ENCODE assay signal across 21 cellular contexts in genomic region chr19:49646586-49646985, GRCh38. TPM values are rescaled to one million over a fixed set of nuclear protein-coding genes. Genes with fewer than 3 reads are reported as not detected.
DNase-seq lines count a peak whose midpoint lies in the region; TF ChIP-seq lines count a peak whose summit lies in the region.
"Had no signal": no experiment of that assay in that cellular context is flagged by ENCODE, and none has a peak within 500 bp of the region (broad histone marks: within the 10 kb centered on the region; RNA-seq: fewer than 3 reads in every experiment).

No MANE protein-coding gene starts in this region.

- POLR2A ChIA-PET in RWPE1 (lab: Yijun Ruan, JAX; ENCODE audit: low non-redundant PET): no interaction called here

- H3K9ac ChIP-seq in BLaER1 treated with 17β-estradiol and CSF1 and Interleukin-3, amounts not matched to agents 10 nM and 100 nM: peak overlapping the region in 6 of 11 experiments; percentile 19 to 100 (median 25); a peak in 4 of 22 replicates
- H3K9ac ChIP-seq: BLaER1 had no signal

- peaks cover 25 to 28% (median 26%) of the 10 kb centered on the region in 10 experiments for H3K4me1 ChIP-seq in BLaER1 treated with 17β-estradiol and CSF1 and Interleukin-3, amounts not matched to agents 10 nM and 100 nM

- H3K27ac Mint-ChIP-seq in nephron (peak overlapping the region in 2 of 3 experiments; percentile 37 to 56), progenitor cell of endocrine pancreas (peak overlapping the region; percentile 74)
- no peak overlapping the region for H3K27ac Mint-ChIP-seq in activated naive CD8-positive, alpha-beta T cell treated with anti-CD3 and anti-CD28 coated beads for 36 hours

- CTCF ChIA-PET in RWPE1 (lab: Yijun Ruan, JAX): interaction anchor here (0.7 kb wide), 1 partner anchor 26 kb away, joined by 4 read pairs; no protein-coding TSS in a partner anchor

- H3K36me3 ChIP-seq in BLaER1 treated with 17β-estradiol and CSF1 and Interleukin-3, amounts not matched to agents 10 nM and 100 nM: peaks cover 64 to 74% (median 72%) of the 10 kb centered on the region in 11 experiments

- H3K4me3 ChIP-seq in BLaER1 treated with 17β-estradiol and CSF1 and Interleukin-3, amounts not matched to agents 10 nM and 100 nM: no peak overlapping the region
- H3K4me3 ChIP-seq: BLaER1, GM12878, MG63, PC-9, SJSA1 had no signal

- H3K27me3 ChIP-seq in BLaER1 treated with 17β-estradiol and CSF1 and Interleukin-3, amounts not matched to agents 10 nM and 100 nM: no peaks in the 10 kb centered on the region
- H3K27me3 ChIP-seq: BLaER1, MG63, SJSA1 had no signal

- no peak overlapping the region for H3K4me2 ChIP-seq in BLaER1 treated with 17β-estradiol and CSF1 and Interleukin-3, amounts not matched to agents 10 nM and 100 nM
- H3K4me2 ChIP-seq: BLaER1, PC-9 had no signal

- H4K20me1 ChIP-seq in BLaER1 treated with 17β-estradiol and CSF1 and Interleukin-3, amounts not matched to agents 10 nM and 100 nM: peaks cover 22 to 78% (median 65%) of the 10 kb centered on the region in 11 experiments; a peak in 20 of 22 replicates

- H3K4me1 Mint-ChIP-seq in nephron (peaks cover 30% of the 10 kb centered on the region), progenitor cell of endocrine pancreas (ENCODE audit: low read depth) (peaks cover 18% of the 10 kb centered on the region)
- peaks cover 20% of the 10 kb centered on the region for H3K4me1 Mint-ChIP-seq in activated naive CD8-positive, alpha-beta T cell treated with anti-CD3 and anti-CD28 coated beads for 36 hours

- no peaks in the 10 kb centered on the region for H3K9me3 ChIP-seq in BLaER1 treated with 17β-estradiol and CSF1 and Interleukin-3, amounts not matched to agents 10 nM and 100 nM (replicated peaks in 1 of 11)
- H3K9me3 ChIP-seq: BLaER1, MG63, SJSA1 had no signal

- H3K4me3 Mint-ChIP-seq in nephron (peak overlapping the region in 2 of 3 experiments; percentile 29 to 65), progenitor cell of endocrine pancreas (ENCODE audit: low read depth) (no peak overlapping the region)
- no peak overlapping the region for H3K4me3 Mint-ChIP-seq in activated naive CD8-positive, alpha-beta T cell treated with anti-CD3 and anti-CD28 coated beads for 36 hours
- H3K4me3 Mint-ChIP-seq: CD4-positive, alpha-beta T cell had no signal

- H3K27me3 Mint-ChIP-seq in nephron (ENCODE audit: low read depth) (no peaks in the 10 kb centered on the region), progenitor cell of endocrine pancreas (no peaks in the 10 kb centered on the region)
- no peaks in the 10 kb centered on the region for H3K27me3 Mint-ChIP-seq in activated naive CD8-positive, alpha-beta T cell treated with anti-CD3 and anti-CD28 coated beads for 36 hours
- H3K27me3 Mint-ChIP-seq: CD4-positive, alpha-beta T cell had no signal

- DNase-seq in RWPE1 (ENCODE audit: low spot score) (no peak), progenitor cell of endocrine pancreas (ENCODE audit: low spot score, unreplicated experiment) (no peak), GF-D8 (lab: John Stamatoyannopoulos, UW) (no peak), LoVo (ENCODE audit: low spot score) (no peak)
- DNase-seq in activated naive CD8-positive, alpha-beta T cell treated with anti-CD3 and anti-CD28 coated beads for 36 hours: no peak
- DNase-seq: CD4-positive, alpha-beta T cell; COR-L47; KBM-7; MG63; NCI-H1105 treated with DMSO at 0.1 percent for 48 hours; NCI-H146; NCI-H2029; NCI-H446 treated with DMSO at 0.1 percent for 48 hours; NCI-H526; PC-9; Right ventricle myocardium superior had no signal

- no peaks in the 10 kb centered on the region for H3K9me3 Mint-ChIP-seq in nephron
- H3K9me3 Mint-ChIP-seq in progenitor cell of endocrine pancreas (ENCODE audit: low read depth): no peaks in the 10 kb centered on the region
- H3K9me3 Mint-ChIP-seq in activated naive CD8-positive, alpha-beta T cell treated with anti-CD3 and anti-CD28 coated beads for 36 hours: no peaks in the 10 kb centered on the region
- H3K9me3 Mint-ChIP-seq: CD4-positive, alpha-beta T cell had no signal

- no peak overlapping the region for H3K27ac ChIP-seq in BLaER1 treated with 17β-estradiol and CSF1 and Interleukin-3, amounts not matched to agents 10 nM and 100 nM
- peak overlapping the region; percentile 31; the same call in 1 of the 2 replicates for H3K27ac ChIP-seq in RWPE1
- H3K27ac ChIP-seq: BLaER1, PC-9, SJSA1 had no signal

- no peak for TF ChIP-seq CTCF in RWPE1 (conservative IDR thresholded peaks at IDR 0.05; ENCODE audit: low read depth)
- TF ChIP-seq CTCF in nephron (IDR thresholded peaks at IDR 0.05; ENCODE audit: unreplicated experiment in 3 of 3): no peak
- TF ChIP-seq CTCF in progenitor cell of endocrine pancreas (IDR thresholded peaks at IDR 0.05; ENCODE audit: unreplicated experiment): no peak

- H3K36me3 Mint-ChIP-seq in nephron (ENCODE audit: low read depth) (peaks cover 35% of the 10 kb centered on the region), progenitor cell of endocrine pancreas (ENCODE audit: insufficient read depth) (peaks cover 6% of the 10 kb centered on the region)
- peaks cover 16% of the 10 kb centered on the region for H3K36me3 Mint-ChIP-seq in activated naive CD8-positive, alpha-beta T cell treated with anti-CD3 and anti-CD28 coated beads for 36 hours

RNA-seq across cellular contexts. Expression of gene SCAF1, which starts 4.6 kb away (rescaled TPM):
- 83.2 and 90.7 TPM in 2 replicates for total RNA-seq in progenitor cell of endocrine pancreas
- total RNA-seq in activated naive CD8-positive, alpha-beta T cell treated with anti-CD3 and anti-CD28 coated beads for 36 hours: 10 to 100 TPM; 58.9 to 62.2 TPM

RNA-seq across cellular contexts. Expression of gene RRAS, which starts 6.6 kb away (rescaled TPM):
- 2.6 and 3.9 TPM in 2 replicates for total RNA-seq in progenitor cell of endocrine pancreas
- 1 to 10 TPM; 4.4 to 5.0 TPM for total RNA-seq in activated naive CD8-positive, alpha-beta T cell treated with anti-CD3 and anti-CD28 coated beads for 36 hours

RNA-seq across cellular contexts. Expression of gene IRF3, which starts 19.1 kb away (rescaled TPM):
- total RNA-seq in progenitor cell of endocrine pancreas: 103 and 110 TPM in 2 replicates
- total RNA-seq in activated naive CD8-positive, alpha-beta T cell treated with anti-CD3 and anti-CD28 coated beads for 36 hours: 100 to 1,000 TPM in 1 of 2 experiments, 10 to 100 TPM in 1; 94.5 to 105 TPM

RNA-seq across cellular contexts. Expression of gene BCL2L12, which starts 19.1 kb away (rescaled TPM):
- total RNA-seq in progenitor cell of endocrine pancreas: 58.5 and 59.0 TPM in 2 replicates
- 10 to 100 TPM; 74.1 to 81.9 TPM for total RNA-seq in activated naive CD8-positive, alpha-beta T cell treated with anti-CD3 and anti-CD28 coated beads for 36 hours

RNA-seq across cellular contexts. Expression of gene PRMT1, which starts 30.5 kb away (rescaled TPM):
- 299 and 306 TPM in 2 replicates for total RNA-seq in progenitor cell of endocrine pancreas
- 100 to 1,000 TPM; 538 to 547 TPM for total RNA-seq in activated naive CD8-positive, alpha-beta T cell treated with anti-CD3 and anti-CD28 coated beads for 36 hours

Comparison
In these comparisons a context has a peak if more than half of its experiments do, and no peak if none do; other contexts are left out.
1. H3K4me3 Mint-ChIP-seq: peak in nephron (2 of 3); none in progenitor cell of endocrine pancreas (single experiment) and activated naive CD8-positive, alpha-beta T cell treated with anti-CD3 and anti-CD28 coated beads for 36 hours (single experiment).